Comparison of ENCODE assay signal across 13 cellular contexts in genomic region chr5:8949908-8950307, GRCh38.
A peak's percentile ranks its signal among the peaks of the same experiment; 100 is the strongest.
DNase-seq lines count a peak whose midpoint lies in the region; ATAC-seq and TF ChIP-seq lines count a peak whose summit lies in the region.
"Had no signal": no experiment of that assay in that cellular context is flagged by ENCODE, and none has a peak within 500 bp of the region (broad histone marks: within the 10 kb centered on the region; RNA-seq: fewer than 3 reads in every experiment).

No MANE protein-coding gene starts in this region.

- H3K4me3 ChIP-seq in transverse colon, result no peak overlapping the region

- TF ChIP-seq CTCF in osteocyte (IDR thresholded peaks at IDR 0.05) (no peak), transverse colon (IDR thresholded peaks at IDR 0.05) (no peak)

- in situ Hi-C loops in transverse colon (cut with MboI; ENCODE audit: low pct_ligation_motif_present in 1 of 4, low pct_unique_long_range_greater_than_20kb in 1 of 4, low sequenced_read_pairs in 3 of 4), result no loop called here

- no peaks in the 10 kb centered on the region for H3K9me3 Mint-ChIP-seq in osteocyte (ENCODE audit: unreplicated experiment)
- H3K9me3 Mint-ChIP-seq: endodermal cell, nephron had no signal

- intact Hi-C loops in transverse colon (cut with DNase I; ENCODE audit: low total_unique reads), result no loop called here

- no peak overlapping the region for H3K27ac ChIP-seq in transverse colon
- no peak overlapping the region for H3K27ac ChIP-seq in substantia nigra (ENCODE audit: low read depth, low read length, poor library complexity, severe bottlenecking)

- H3K27me3 Mint-ChIP-seq in osteocyte (ENCODE audit: unreplicated experiment), result no peaks in the 10 kb centered on the region
- H3K27me3 Mint-ChIP-seq: activated CD8-positive, alpha-beta memory T cell treated with anti-CD3 and anti-CD28 coated beads, Interleukin-2, amount 10 ng/mL, durations not matched to agents 7 days and 5 days had no signal

- H3K36me3 ChIP-seq in transverse colon, result no peaks in the 10 kb centered on the region

- ATAC-seq in GM18868 (IDR thresholded peaks at IDR 0.05; ENCODE audit: unreplicated experiment) (peak; percentile 93), GM21528 (IDR thresholded peaks at IDR 0.05; ENCODE audit: low FRiP score, unreplicated experiment) (peak; percentile 96), HG03097 (IDR thresholded peaks at IDR 0.05; ENCODE audit: low FRiP score, unreplicated experiment) (peak; percentile 85)
- ATAC-seq: activated CD8-positive, alpha-beta memory T cell treated with anti-CD3 and anti-CD28 coated beads, Interleukin-2, amount 10 ng/mL, durations not matched to agents 7 days and 5 days had no signal

- H3K36me3 Mint-ChIP-seq in osteocyte (ENCODE audit: unreplicated experiment), result no peaks in the 10 kb centered on the region
- H3K36me3 Mint-ChIP-seq: activated CD8-positive, alpha-beta memory T cell treated with anti-CD3 and anti-CD28 coated beads, Interleukin-2, amount 10 ng/mL, durations not matched to agents 7 days and 5 days had no signal

- H3K4me1 Mint-ChIP-seq in osteocyte (ENCODE audit: unreplicated experiment), result peaks cover 1% of the 10 kb centered on the region
- H3K4me1 Mint-ChIP-seq: activated CD8-positive, alpha-beta memory T cell treated with anti-CD3 and anti-CD28 coated beads, Interleukin-2, amount 10 ng/mL, durations not matched to agents 7 days and 5 days; endodermal cell; nephron had no signal

- no peaks in the 10 kb centered on the region for H3K27me3 ChIP-seq in transverse colon

- 69 to 85% methylated on average over 2 of the region's 2 CpGs for whole genome bisulfite sequencing in transverse colon (ENCODE audit: low coverage in 1 of 2), 2 donors

- no peak for TF ChIP-seq EP300 in transverse colon (IDR thresholded peaks at IDR 0.05; ENCODE audit: low read depth)

- no peak overlapping the region for H3K27ac Mint-ChIP-seq in osteocyte (ENCODE audit: unreplicated experiment)
- H3K27ac Mint-ChIP-seq: activated CD8-positive, alpha-beta memory T cell treated with anti-CD3 and anti-CD28 coated beads, Interleukin-2, amount 10 ng/mL, durations not matched to agents 7 days and 5 days; endodermal cell had no signal

- DNase-seq in germinal center (ENCODE audit: low spot score) (peak; percentile 6), osteocyte (ENCODE audit: extremely low spot score, unreplicated experiment) (no peak), DMS153 treated with DMSO at 0.1 percent for 48 hours (lab: John Stamatoyannopoulos, UW; ENCODE audit: unreplicated experiment) (no peak), transverse colon (no peak), substantia nigra (lab: John Stamatoyannopoulos, UW) (no peak)
- DNase-seq: activated CD8-positive, alpha-beta memory T cell treated with anti-CD3 and anti-CD28 coated beads, Interleukin-2, amount 10 ng/mL, durations not matched to agents 7 days and 5 days; endodermal cell; HCEC 1CT; NCI-H82 had no signal

- no peak for TF ChIP-seq POLR2A in transverse colon (IDR thresholded peaks at IDR 0.05)

- H3K4me3 Mint-ChIP-seq in osteocyte (ENCODE audit: unreplicated experiment), result no peak overlapping the region
- H3K4me3 Mint-ChIP-seq: activated CD8-positive, alpha-beta memory T cell treated with anti-CD3 and anti-CD28 coated beads, Interleukin-2, amount 10 ng/mL, durations not matched to agents 7 days and 5 days; endodermal cell; nephron had no signal

- H3K4me1 ChIP-seq in transverse colon, result no peaks in the 10 kb centered on the region

- H3K9me3 ChIP-seq in transverse colon, result no peaks in the 10 kb centered on the region
